10 cellular contexts compared by ENCODE assay signal in the genomic region with DNA sequence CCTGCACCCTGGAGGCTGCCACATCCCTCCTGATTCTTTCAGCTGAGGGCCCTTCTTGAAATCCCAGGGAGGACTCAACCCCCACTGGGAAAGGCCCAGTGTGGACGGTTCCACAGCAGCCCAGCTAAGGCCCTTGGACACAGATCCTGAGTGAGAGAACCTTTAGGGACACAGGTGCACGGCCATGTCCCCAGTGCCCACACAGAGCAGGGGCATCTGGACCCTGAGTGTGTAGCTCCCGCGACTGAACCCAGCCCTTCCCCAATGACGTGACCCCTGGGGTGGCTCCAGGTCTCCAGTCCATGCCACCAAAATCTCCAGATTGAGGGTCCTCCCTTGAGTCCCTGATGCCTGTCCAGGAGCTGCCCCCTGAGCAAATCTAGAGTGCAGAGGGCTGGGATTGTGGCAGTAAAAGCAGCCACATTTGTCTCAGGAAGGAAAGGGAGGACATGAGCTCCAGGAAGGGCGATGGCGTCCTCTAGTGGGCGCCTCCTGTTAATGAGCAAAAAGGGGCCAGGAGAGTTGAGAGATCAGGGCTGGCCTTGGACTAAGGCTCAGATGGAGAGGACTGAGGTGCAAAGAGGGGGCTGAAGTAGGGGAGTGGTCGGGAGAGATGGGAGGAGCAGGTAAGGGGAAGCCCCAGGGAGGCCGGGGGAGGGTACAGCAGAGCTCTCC. TPM values are rescaled to one million over a fixed set of nuclear protein-coding genes. Genes with fewer than 3 reads are reported as not detected.
DNase-seq lines count a peak whose midpoint lies in the region; ATAC-seq and TF ChIP-seq lines count a peak whose summit lies in the region.
"Had no signal": no experiment of that assay in that cellular context is flagged by ENCODE, and none has a peak within 500 bp of the region (broad histone marks: within the 10 kb centered on the region; RNA-seq: fewer than 3 reads in every experiment).

No MANE protein-coding gene starts in this region.

- no peak for ATAC-seq in heart right ventricle
- ATAC-seq: lower lobe of right lung had no signal

- intact Hi-C loops in esophagus squamous epithelium (cut with DNase I) (no loop called here), heart right ventricle (cut with DNase I) (no loop called here)

- TF ChIP-seq CTCF in GM10266 (IDR thresholded peaks at IDR 0.05; ENCODE audit: control insufficient read depth, insufficient read depth, low read depth, missing control alignments) (peak; percentile 49), esophagus squamous epithelium (IDR thresholded peaks at IDR 0.05) (peak in 4 of 6 experiments; percentile 19 to 65 (median 33)), heart right ventricle (IDR thresholded peaks at IDR 0.05) (no peak)

- H3K27me3 ChIP-seq in esophagus squamous epithelium: peaks cover 0 to 72% (median 0%) of the 10 kb centered on the region in 4 donors
- peaks cover 0 to 57% (median 39%) of the 10 kb centered on the region in 7 donors for H3K27me3 ChIP-seq in heart right ventricle

- no peaks in the 10 kb centered on the region for H3K36me3 ChIP-seq in esophagus squamous epithelium
- H3K36me3 ChIP-seq in heart right ventricle: no peaks in the 10 kb centered on the region
- H3K36me3 ChIP-seq: lower lobe of right lung had no signal

- H3K4me1 ChIP-seq in esophagus squamous epithelium: no peaks in the 10 kb centered on the region
- H3K4me1 ChIP-seq in heart right ventricle: no peaks in the 10 kb centered on the region
- H3K4me1 ChIP-seq: lower lobe of right lung had no signal

- H3K27ac ChIP-seq in esophagus squamous epithelium: no peak overlapping the region
- no peak overlapping the region for H3K27ac ChIP-seq in heart right ventricle
- H3K27ac ChIP-seq: lower lobe of right lung had no signal

- 10 to 11% methylated on average over 5 of the region's 10 CpGs for WGBS in esophagus squamous epithelium, 2 donors
- WGBS in heart right ventricle, 2 donors: 32 to 33% methylated on average over 10 of the region's 10 CpGs

- H3K9me3 ChIP-seq in esophagus squamous epithelium (no peaks in the 10 kb centered on the region), heart right ventricle (no peaks in the 10 kb centered on the region)
- H3K9me3 ChIP-seq: lower lobe of right lung had no signal

- no peak overlapping the region for H3K4me3 ChIP-seq in esophagus squamous epithelium
- H3K4me3 ChIP-seq in heart right ventricle: no peak overlapping the region
- H3K4me3 ChIP-seq: lower lobe of right lung had no signal

- TF ChIP-seq POLR2A in esophagus squamous epithelium (IDR thresholded peaks at IDR 0.05): no peak

- peak; percentile 14 for DNase-seq in COR-L47 (lab: John Stamatoyannopoulos, UW)
- no peak for DNase-seq in GM10266 (ENCODE audit: extremely low spot score)
- peak; percentile 3 for DNase-seq in NCI-H774 (lab: John Stamatoyannopoulos, UW)
- DNase-seq in esophagus squamous epithelium (lab: John Stamatoyannopoulos, UW): no peak
- no peak for DNase-seq in cerebellar cortex (ENCODE audit: low spot score)
- DNase-seq in cerebellar nuclear complex (lab: John Stamatoyannopoulos, UW): no peak
- DNase-seq in 8988T: no peak
- DNase-seq in heart right ventricle: no peak
- DNase-seq: lower lobe of right lung, NCI-H510A had no signal

RNA-seq across cellular contexts. Expression of a gene that starts 6.9 kb away (rescaled TPM):
- total RNA-seq in esophagus squamous epithelium (100 to 1,000 TPM in 3 of 4 donors, 10 to 100 TPM in 1; 86.4 to 374 (median 293) TPM), heart right ventricle (not detected)
- under 1 TPM in 1 of 2 donors, not detected in 1; 0.03 TPM for polyA plus RNA-seq in heart right ventricle

RNA-seq across cellular contexts. Expression of a gene that starts 13.5 kb away (rescaled TPM):
- total RNA-seq in esophagus squamous epithelium (100 to 1,000 TPM in 2 of 4 donors, 10 to 100 TPM in 2; 10.5 to 103 (median 76.7) TPM), heart right ventricle (not detected)
- polyA plus RNA-seq in heart right ventricle: not detected
- total RNA-seq: lower lobe of right lung had no signal

RNA-seq across cellular contexts. Expression of a gene that starts 53.8 kb away (rescaled TPM):
- 100 to 1,000 TPM in 3 of 4 donors, 10 to 100 TPM in 1; 70.8 to 288 (median 176) TPM for total RNA-seq in esophagus squamous epithelium
- total RNA-seq in heart right ventricle: under 1 TPM in 2 of 10 donors, not detected in 8; 0.10 to 0.12 TPM
- under 1 TPM in 1 of 2 donors, not detected in 1; 0.03 TPM for polyA plus RNA-seq in heart right ventricle

Comparison
In these comparisons a context has a peak if more than half of its experiments do, and no peak if none do; other contexts are left out.
1. DNase-seq: peak in COR-L47 (single experiment) and NCI-H774 (single experiment); none in GM10266 (single experiment), esophagus squamous epithelium (single experiment), cerebellar cortex (single experiment), cerebellar nuclear complex (0 of 2), 8988T (single experiment) and heart right ventricle (0 of 2).
2. CTCF ChIP-seq: peak in GM10266 (single experiment) and esophagus squamous epithelium (4 of 6); none in heart right ventricle (0 of 9).
3. RNA of a gene that starts 6.9 kb away (total RNA-seq): 86.4 to 374 TPM in esophagus squamous epithelium; not detected in heart right ventricle; every median in the first group is over 10 times any median in the second.
4. RNA of a gene that starts 13.5 kb away (total RNA-seq): 10.5 to 103 TPM in esophagus squamous epithelium; not detected in heart right ventricle; every median in the first group is over 10 times any median in the second.
5. RNA of a gene that starts 53.8 kb away (total RNA-seq): 70.8 to 288 TPM in esophagus squamous epithelium; 0.10 to 0.12 TPM in heart right ventricle; every median in the first group is over 10 times any median in the second.